Comparison of ENCODE assay signal across 11 cellular contexts in the genomic region with DNA sequence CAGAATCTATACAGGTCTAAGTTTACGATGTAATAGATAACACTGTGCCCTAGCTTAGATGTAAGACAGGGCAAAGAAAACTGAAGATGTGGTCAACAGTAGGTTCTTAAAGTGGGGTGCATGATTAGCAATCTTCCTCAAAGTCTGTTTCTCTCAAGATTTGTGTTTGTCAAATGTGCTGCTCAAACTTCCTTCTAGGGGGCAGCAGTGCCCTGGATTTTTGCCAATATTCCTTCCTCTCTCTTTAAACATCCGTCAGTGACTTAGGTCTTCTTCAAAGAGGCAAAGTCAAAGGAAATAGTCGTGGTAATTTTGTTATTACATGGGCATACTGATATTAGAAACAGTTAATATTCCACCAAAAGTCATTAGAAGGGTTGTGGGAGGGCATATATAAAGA. TPM values are rescaled to one million over a fixed set of nuclear protein-coding genes. Genes with fewer than 3 reads are reported as not detected.
A peak's percentile ranks its signal among the peaks of the same experiment; 100 is the strongest.
DNase-seq lines count a peak whose midpoint lies in the region; ATAC-seq and TF ChIP-seq lines count a peak whose summit lies in the region.
"Had no signal": no experiment of that assay in that cellular context is flagged by ENCODE, and none has a peak within 500 bp of the region (broad histone marks: within the 10 kb centered on the region; RNA-seq: fewer than 3 reads in every experiment).

No MANE protein-coding gene starts in this region.

- no peaks in the 10 kb centered on the region for H3K4me1 ChIP-seq in effector memory CD4-positive, alpha-beta T cell (ENCODE audit: control insufficient read depth, insufficient read depth, low read length, poor library complexity, severe bottlenecking)
- peaks cover 0 to 2% of the 10 kb centered on the region in 2 donors for H3K4me1 ChIP-seq in aorta (ENCODE audit: control insufficient read depth in 1 of 2, insufficient read depth in 2 of 2, low read length in 2 of 2)
- H3K4me1 ChIP-seq: body of pancreas, parathyroid adenoma had no signal

- H3K9me3 ChIP-seq in effector memory CD4-positive, alpha-beta T cell (ENCODE audit: control insufficient read depth, low read length) = no peaks in the 10 kb centered on the region
- H3K9me3 ChIP-seq in aorta (ENCODE audit: control insufficient read depth, low read length) = no peaks in the 10 kb centered on the region
- H3K9me3 ChIP-seq: body of pancreas had no signal

- no peaks in the 10 kb centered on the region for H3K36me3 ChIP-seq in effector memory CD4-positive, alpha-beta T cell (ENCODE audit: control insufficient read depth, insufficient read depth, low read length)
- H3K36me3 ChIP-seq in aorta (ENCODE audit: control insufficient read depth in 1 of 2, insufficient read depth in 2 of 2, low read length in 1 of 2) = no peaks in the 10 kb centered on the region

- DNase-seq in DMS153 (lab: John Stamatoyannopoulos, UW) (peak; percentile 7), DMS153 treated with DMSO at 0.1 percent for 48 hours (lab: John Stamatoyannopoulos, UW; ENCODE audit: unreplicated experiment) (no peak), NAMALWA (ENCODE audit: low spot score) (peak; percentile 47), choroid plexus epithelial cell (ENCODE audit: low read depth) (peak; percentile 25), pons (ENCODE audit: low spot score) (peak; percentile 32), NCI-H2029 (lab: John Stamatoyannopoulos, UW) (no peak), aorta (no peak)
- DNase-seq in effector memory CD4-positive, alpha-beta T cell = no peak
- DNase-seq: activated CD4-positive, alpha-beta T cell treated with anti-CD3 and anti-CD28 coated beads, Interleukin-2, amount 50 U/mL, for 48 hours had no signal

- no peak overlapping the region for H3K4me3 ChIP-seq in choroid plexus epithelial cell (ENCODE audit: low read depth, low read length)
- H3K4me3 ChIP-seq in effector memory CD4-positive, alpha-beta T cell (ENCODE audit: insufficient read depth, low read depth, low read length, poor library complexity, severe bottlenecking) = no peak overlapping the region
- no peak overlapping the region for H3K4me3 ChIP-seq in aorta (ENCODE audit: low read length in 2 of 2)
- H3K4me3 ChIP-seq: body of pancreas had no signal

- H3K27ac ChIP-seq in effector memory CD4-positive, alpha-beta T cell (ENCODE audit: insufficient read depth, low read length, poor library complexity, severe bottlenecking) = no peak overlapping the region
- no peak overlapping the region for H3K27ac ChIP-seq in aorta (ENCODE audit: low read depth in 1 of 2, low read length in 2 of 2)
- H3K27ac ChIP-seq: body of pancreas, parathyroid adenoma had no signal

- peak; percentile 48 for TF ChIP-seq CTCF in choroid plexus epithelial cell (conservative IDR thresholded peaks at IDR 0.05; ENCODE audit: low read depth, low read length)

- no peak for ATAC-seq in aorta (ENCODE audit: low FRiP score)
- ATAC-seq: body of pancreas had no signal

- H3K27me3 ChIP-seq in effector memory CD4-positive, alpha-beta T cell (replicated peaks; ENCODE audit: control insufficient read depth, insufficient read depth, low read length, poor library complexity, severe bottlenecking) = no peaks in the 10 kb centered on the region
- H3K27me3 ChIP-seq in aorta (ENCODE audit: control insufficient read depth in 1 of 2, insufficient read depth in 2 of 2, low read length in 1 of 2) = no peaks in the 10 kb centered on the region
- H3K27me3 ChIP-seq: body of pancreas had no signal

- 52 to 58% methylated on average over 3 of the region's 3 CpGs for WGBS in aorta, 2 donors

- intact Hi-C loops in aorta (cut with DNase I) = no loop called here

RNA-seq across cellular contexts. Expression of a gene that starts 4.2 kb away (rescaled TPM):
- total RNA-seq in aorta = not detected
- polyA plus RNA-seq in aorta = not detected
- total RNA-seq: body of pancreas had no signal

Comparison
In these comparisons a context has a peak if more than half of its experiments do, and no peak if none do; other contexts are left out.
1. DNase-seq: peak in DMS153 (single experiment), NAMALWA (single experiment), choroid plexus epithelial cell (single experiment) and pons (single experiment); none in DMS153 treated with DMSO at 0.1 percent for 48 hours (single experiment), NCI-H2029 (single experiment), effector memory CD4-positive, alpha-beta T cell (0 of 3) and aorta (0 of 2).